ENCODE assay signal across 2 cellular contexts in the genomic region with DNA sequence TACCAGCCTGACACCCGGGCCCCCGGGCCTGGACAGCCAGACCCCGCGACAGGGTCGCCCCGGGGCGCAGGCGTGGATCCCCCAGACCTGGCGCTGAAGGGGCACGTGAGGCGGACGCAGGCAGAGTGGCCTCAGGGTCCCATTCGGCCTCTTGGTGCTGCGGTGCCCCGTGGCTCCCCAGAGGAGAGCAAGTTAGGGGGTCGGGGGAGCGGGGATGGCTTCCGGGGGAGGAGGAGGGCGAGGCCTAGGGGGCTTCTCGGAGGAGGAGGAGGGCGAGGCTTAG. TPM values are rescaled to one million over a fixed set of nuclear protein-coding genes. Genes with fewer than 3 reads are reported as not detected.
"Had no signal": no experiment of that assay in that cellular context is flagged by ENCODE, and none has a peak within 500 bp of the region (broad histone marks: within the 10 kb centered on the region; RNA-seq: fewer than 3 reads in every experiment).

No MANE protein-coding gene starts in this region.

RNA-seq across cellular contexts. Expression of a gene that starts 30.5 kb away (rescaled TPM):
- total RNA-seq: G401, GM12878 had no signal
